16 cellular contexts compared by ENCODE assay signal in the genomic region with DNA sequence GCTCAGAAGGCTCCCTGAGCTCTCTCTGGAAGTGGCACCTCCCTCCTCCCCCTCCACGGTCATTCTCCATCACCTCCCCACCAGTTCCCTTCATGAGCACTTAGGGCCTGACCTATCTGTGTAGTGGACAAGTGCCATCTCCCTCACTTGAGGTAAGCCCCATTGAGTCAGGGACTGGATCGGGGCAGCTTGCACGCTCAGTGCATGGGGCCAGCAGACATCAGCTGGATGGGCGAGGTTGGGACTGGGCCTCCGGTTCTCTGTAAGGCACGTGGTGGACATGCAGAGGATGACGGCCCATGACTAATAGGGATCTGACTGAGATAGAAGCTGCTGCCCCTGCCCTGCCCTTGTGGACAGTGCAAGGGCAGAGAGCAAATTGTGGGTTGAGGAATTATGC.
"Had no signal": no experiment of that assay in that cellular context is flagged by ENCODE, and none has a peak within 500 bp of the region (broad histone marks: within the 10 kb centered on the region; RNA-seq: fewer than 3 reads in every experiment).

No MANE protein-coding gene starts in this region.

- H3K4me3 Mint-ChIP-seq: memory B cell; naive thymus-derived CD4-positive, alpha-beta T cell; nephron progenitor cell had no signal

- H3K4me1 ChIP-seq: gastrocnemius medialis, left lung, lower lobe of right lung, upper lobe of left lung, uterus had no signal

- ATAC-seq: gastrocnemius medialis; left lung; lower lobe of right lung; naive thymus-derived CD4-positive, alpha-beta T cell had no signal

- H3K4me3 ChIP-seq: dorsolateral prefrontal cortex, gastrocnemius medialis, left lung, lower lobe of right lung, upper lobe of left lung, uterus had no signal

- H3K27me3 ChIP-seq: upper lobe of left lung, uterus had no signal

- H3K36me3 Mint-ChIP-seq: naive thymus-derived CD4-positive, alpha-beta T cell had no signal

- H3K27ac ChIP-seq: gastrocnemius medialis, left lung, lower lobe of right lung, upper lobe of left lung, uterus had no signal

- H3K36me3 ChIP-seq: gastrocnemius medialis, left lung, lower lobe of right lung, upper lobe of left lung, uterus had no signal

- DNase-seq: cortex of kidney; effector CD8-positive, alpha-beta T cell; gastrocnemius medialis; glutamatergic neuron; lower lobe of right lung; naive thymus-derived CD4-positive, alpha-beta T cell; nephron progenitor cell; right cardiac atrium; small intestine; stimulated activated CD4-positive, alpha-beta T cell treated with anti-CD3 and anti-CD28 coated beads, Interleukin-12 subunit alpha, Interleukin-12 subunit beta, amount 100 ng/mL, for 4 hours; stimulated activated naive CD4-positive, alpha-beta T cell treated with Interleukin-2 at 50 U/mL for 16 hours; upper lobe of left lung; uterus had no signal

- H3K27ac Mint-ChIP-seq: memory B cell; naive thymus-derived CD4-positive, alpha-beta T cell; nephron progenitor cell had no signal
